Comparison of ENCODE assay signal across 8 cellular contexts in the genomic region with DNA sequence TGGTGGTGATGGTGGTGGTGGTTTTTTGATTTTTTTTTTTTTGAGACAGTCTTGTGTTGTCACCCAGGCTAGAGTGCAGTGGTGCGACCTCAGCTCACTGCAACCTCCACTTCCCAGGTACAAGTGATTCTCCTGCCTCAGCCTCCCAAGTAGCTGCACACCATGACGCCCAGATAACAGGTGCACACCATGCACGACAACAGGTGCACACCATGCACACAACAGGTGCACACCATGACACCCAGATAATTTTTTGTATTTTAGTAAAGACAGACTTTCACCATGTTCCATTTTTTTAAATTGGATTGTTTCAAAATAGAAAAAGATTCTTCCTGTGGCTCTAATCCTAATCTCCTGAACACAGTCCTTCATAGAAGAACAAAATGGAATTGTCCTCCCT.
"Had no signal": no experiment of that assay in that cellular context is flagged by ENCODE, and none has a peak within 500 bp of the region (broad histone marks: within the 10 kb centered on the region; RNA-seq: fewer than 3 reads in every experiment).

No MANE protein-coding gene starts in this region.

- H3K27ac Mint-ChIP-seq: HFFc6 had no signal

- H3K27ac ChIP-seq: GM23248 had no signal

- H3K9me3 Mint-ChIP-seq: HFFc6 had no signal

- DNase-seq: GM23248, GOT3, H7, HCEC 1CT, HFFc6, IMR-90, KG1 had no signal

- H3K9ac ChIP-seq: GM23248 had no signal

- H3K4me3 ChIP-seq: GM23248, K562 had no signal

- H3K4me3 Mint-ChIP-seq: HFFc6 had no signal

- H2AFZ ChIP-seq: GM23248 had no signal

- ATAC-seq: K562 had no signal
